ENCODE assay signal across 17 cellular contexts in genomic region chr13:45156565-45157361, GRCh38. TPM values are rescaled to one million over a fixed set of nuclear protein-coding genes. Genes with fewer than 3 reads are reported as not detected.
DNase-seq lines count a peak whose midpoint lies in the region; ATAC-seq, FAIRE-seq and TF ChIP-seq lines count a peak whose summit lies in the region.
"Had no signal": no experiment of that assay in that cellular context is flagged by ENCODE, and none has a peak within 500 bp of the region (broad histone marks: within the 10 kb centered on the region; RNA-seq: fewer than 3 reads in every experiment).

No MANE protein-coding gene starts in this region.

- peaks cover 3% of the 10 kb centered on the region for H3K9me3 Mint-ChIP-seq in Calu3 (ENCODE audit: low read depth, unreplicated experiment)
- H3K9me3 Mint-ChIP-seq in astrocyte (ENCODE audit: unreplicated experiment), result peaks cover 1% of the 10 kb centered on the region
- H3K9me3 Mint-ChIP-seq: T-cell had no signal

- no peaks in the 10 kb centered on the region for H3K9me3 ChIP-seq in astrocyte (ENCODE audit: insufficient read depth, low read depth, low read length)
- H3K9me3 ChIP-seq in osteoblast (ENCODE audit: low read depth, low read length), result no peaks in the 10 kb centered on the region
- no peaks in the 10 kb centered on the region for H3K9me3 ChIP-seq in lower lobe of right lung
- H3K9me3 ChIP-seq: SJSA1 had no signal

- H3K36me3 ChIP-seq in astrocyte (ENCODE audit: insufficient read depth, low read length) (peaks cover 3% of the 10 kb centered on the region), osteoblast (ENCODE audit: insufficient read depth, low read length) (peaks cover 10% of the 10 kb centered on the region), lower lobe of right lung (peaks cover 19% of the 10 kb centered on the region)

- H4K20me1 ChIP-seq in astrocyte (ENCODE audit: insufficient read depth, low read length) (no peaks in the 10 kb centered on the region), osteoblast (ENCODE audit: insufficient read depth, low read length) (no peaks in the 10 kb centered on the region)

- H3K9ac ChIP-seq in astrocyte (ENCODE audit: low read length), result no peak overlapping the region

- H3K4me1 ChIP-seq in astrocyte (ENCODE audit: insufficient read depth, low read length), result peaks cover 3% of the 10 kb centered on the region
- H3K4me1 ChIP-seq in osteoblast (ENCODE audit: insufficient read depth, low read length), result peaks cover 4% of the 10 kb centered on the region
- H3K4me1 ChIP-seq in lower lobe of right lung, result no peaks in the 10 kb centered on the region

- peaks cover 12% of the 10 kb centered on the region for H3K79me2 ChIP-seq in astrocyte (ENCODE audit: insufficient read depth, low read length)
- H3K79me2 ChIP-seq in osteoblast (ENCODE audit: insufficient read depth, low read length), result peaks cover 8% of the 10 kb centered on the region

- TF ChIP-seq CTCF in Calu3 (IDR thresholded peaks at IDR 0.05; ENCODE audit: unreplicated experiment) (no peak), astrocyte (IDR thresholded peaks at IDR 0.05; ENCODE audit: insufficient read depth, low read depth, low read length) (no peak), osteoblast (IDR thresholded peaks at IDR 0.05; ENCODE audit: extremely low read depth, low read depth, low read length) (no peak), lower lobe of right lung (IDR thresholded peaks at IDR 0.05) (no peak)

- peak; percentile 61 for ATAC-seq in HG03439 (IDR thresholded peaks at IDR 0.05; ENCODE audit: unreplicated experiment)
- ATAC-seq in lower lobe of right lung, result no peak
- ATAC-seq: PC-3, T-cell had no signal

- H2AFZ ChIP-seq in astrocyte (ENCODE audit: low read depth, low read length), result no peak overlapping the region
- H2AFZ ChIP-seq in osteoblast (ENCODE audit: low read length), result no peak overlapping the region

- peak overlapping the region; percentile 8 for H3K27ac Mint-ChIP-seq in Calu3 (ENCODE audit: unreplicated experiment)
- peak overlapping the region; percentile 81 for H3K27ac Mint-ChIP-seq in astrocyte (ENCODE audit: unreplicated experiment)
- H3K27ac Mint-ChIP-seq: T-cell had no signal

- H3K4me1 Mint-ChIP-seq in Calu3 (ENCODE audit: low read depth, unreplicated experiment) (peaks cover 20% of the 10 kb centered on the region), astrocyte (ENCODE audit: low read depth, unreplicated experiment) (peaks cover 12% of the 10 kb centered on the region)
- H3K4me1 Mint-ChIP-seq: T-cell had no signal

- no peak for FAIRE-seq in astrocyte (lab: Jason Lieb, UNC)

- no peaks in the 10 kb centered on the region for H3K27me3 ChIP-seq in astrocyte (ENCODE audit: insufficient read depth, low read length)
- H3K27me3 ChIP-seq in osteoblast (ENCODE audit: insufficient read depth, low read length), result no peaks in the 10 kb centered on the region
- H3K27me3 ChIP-seq in lower lobe of right lung (ENCODE audit: low read depth), result no peaks in the 10 kb centered on the region
- H3K27me3 ChIP-seq: SJSA1 had no signal

- no peaks in the 10 kb centered on the region for H3K27me3 Mint-ChIP-seq in Calu3 (ENCODE audit: unreplicated experiment)
- H3K27me3 Mint-ChIP-seq in astrocyte (ENCODE audit: low read depth, unreplicated experiment), result no peaks in the 10 kb centered on the region
- H3K27me3 Mint-ChIP-seq: IgD-negative memory B cell, T-cell had no signal

- H3K4me3 Mint-ChIP-seq in Calu3 (ENCODE audit: low read depth, unreplicated experiment) (no peak overlapping the region), astrocyte (ENCODE audit: unreplicated experiment) (no peak overlapping the region)
- H3K4me3 Mint-ChIP-seq: IgD-negative memory B cell, T-cell had no signal

- H3K4me2 ChIP-seq in astrocyte (ENCODE audit: low read length) (no peak overlapping the region), osteoblast (ENCODE audit: insufficient read depth, low read length) (peak overlapping the region; percentile 47)

- intact Hi-C loops in Calu3 (cut with micrococcal nuclease; ENCODE audit: unreplicated experiment) (no loop called here), lower lobe of right lung (cut with DNase I) (no loop called here)

- DNase-seq in Calu3 (no peak), astrocyte (ENCODE audit: low read depth) (no peak), osteoblast (ENCODE audit: insufficient read length, low spot score, missing footprints) (peak; percentile 10), iPS-NIHi7 (ENCODE audit: extremely low spot score) (no peak), lower lobe of right lung (no peak), cerebellar nuclear complex (lab: John Stamatoyannopoulos, UW) (no peak)
- DNase-seq: GOT3, NCI-H1417, NCI-H187 treated with DMSO at 0.1 percent for 48 hours, NCI-H446, NCI-H69, PC-3, T-cell had no signal

- H3K4me3 ChIP-seq in astrocyte (ENCODE audit: insufficient read depth, low read depth, low read length) (no peak overlapping the region), osteoblast (ENCODE audit: insufficient read depth, low read length) (no peak overlapping the region), lower lobe of right lung (no peak overlapping the region)
- H3K4me3 ChIP-seq: SJSA1 had no signal

- H3K27ac ChIP-seq in astrocyte (ENCODE audit: low read depth, low read length), result no peak overlapping the region
- peak overlapping the region; percentile 33 for H3K27ac ChIP-seq in osteoblast (ENCODE audit: low read depth, low read length)
- no peak overlapping the region for H3K27ac ChIP-seq in lower lobe of right lung
- H3K27ac ChIP-seq: SJSA1 had no signal

- CTCF ChIA-PET in Calu3 (lab: Charles Lee), result no interaction called here

- H3K36me3 Mint-ChIP-seq in Calu3 (ENCODE audit: insufficient read depth, unreplicated experiment), result peaks cover 14% of the 10 kb centered on the region
- peaks cover 13% of the 10 kb centered on the region for H3K36me3 Mint-ChIP-seq in astrocyte (ENCODE audit: low read depth, unreplicated experiment)

- no TSS peak for BruUV-seq in Calu3 (replicated peaks; lab: Mats Ljungman, UMichigan)

RNA-seq across cellular contexts. Expression of gene GTF2F2, which starts 36.5 kb away (rescaled TPM):
- total RNA-seq in Calu3 (2022), result 21.1 and 23.9 TPM in 2 replicates
- 24.5 and 27.8 TPM in 2 replicates for total RNA-seq in astrocyte
- total RNA-seq in osteoblast, result 19.9 and 23.6 TPM in 2 replicates
- 15.2 TPM for total RNA-seq in lower lobe of right lung

RNA-seq across cellular contexts. Expression of gene KCTD4, which starts 44.1 kb away (rescaled TPM):
- total RNA-seq in Calu3 (2022), result not detected in 2 replicates
- total RNA-seq in astrocyte, result 0.41 and 0.64 TPM in 2 replicates
- under 0.01 TPM in 2 replicates for total RNA-seq in osteoblast
- total RNA-seq in lower lobe of right lung, result not detected
- total RNA-seq: LHCN-M2, PC-3, T-cell had no signal
